ENCODE assay signal across 1 cellular context in genomic region chr12:27843714-27844245, GRCh38.
TF ChIP-seq lines count a peak whose summit lies in the region.

No MANE protein-coding gene starts in this region.

TF ChIP-seq in K562, 482 proteins besides CTCF, POLR2A, EP300 and RAD21 (continued from another document and continues in another):
- TF ChIP-seq, protein P1, sequence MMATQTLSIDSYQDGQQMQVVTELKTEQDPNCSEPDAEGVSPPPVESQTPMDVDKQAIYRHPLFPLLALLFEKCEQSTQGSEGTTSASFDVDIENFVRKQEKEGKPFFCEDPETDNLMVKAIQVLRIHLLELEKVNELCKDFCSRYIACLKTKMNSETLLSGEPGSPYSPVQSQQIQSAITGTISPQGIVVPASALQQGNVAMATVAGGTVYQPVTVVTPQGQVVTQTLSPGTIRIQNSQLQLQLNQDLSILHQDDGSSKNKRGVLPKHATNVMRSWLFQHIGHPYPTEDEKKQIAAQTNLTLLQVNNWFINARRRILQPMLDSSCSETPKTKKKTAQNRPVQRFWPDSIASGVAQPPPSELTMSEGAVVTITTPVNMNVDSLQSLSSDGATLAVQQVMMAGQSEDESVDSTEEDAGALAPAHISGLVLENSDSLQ (IDR thresholded peaks at IDR 0.05): peak; percentile 63
- TF ChIP-seq ZFP36 (IDR thresholded peaks at IDR 0.05; ENCODE audit: low read depth, low read length, partially characterized antibody) (peak; percentile 69), BCL6 (CRISPR knock-in tag; IDR thresholded peaks at IDR 0.05) (no peak), PRPF4 (IDR thresholded peaks at IDR 0.05; ENCODE audit: insufficient read depth, low read depth, low read length, poor library complexity, severe bottlenecking) (no peak), IFI16 (CRISPR knock-in tag; IDR thresholded peaks at IDR 0.05) (no peak), ZC3H11A (IDR thresholded peaks at IDR 0.05; ENCODE audit: low read depth, low read length) (no peak), BCOR (IDR thresholded peaks at IDR 0.05) (peak; percentile 21; the same call in 1 of the 2 replicates), NFE2 (IDR thresholded peaks at IDR 0.05; ENCODE audit: low read depth) (peak; percentile 26), POLR2AphosphoS2 (IDR thresholded peaks at IDR 0.05; ENCODE audit: low read length) (no peak), ZNF239 (CRISPR knock-in tag; IDR thresholded peaks at IDR 0.05) (no peak), GABPA (tag; conservative IDR thresholded peaks at IDR 0.05; ENCODE audit: low read depth) (no peak), HLTF (IDR thresholded peaks at IDR 0.05) (0 out of 2 replicates have a peak, but pooled peaks have one; percentile 11), LEF1 (IDR thresholded peaks at IDR 0.05) (peak; percentile 81), HEY1 (CRISPR knock-in tag; IDR thresholded peaks at IDR 0.05; ENCODE audit: borderline replicate concordance) (no peak), MED1 (CRISPR knock-in tag; IDR thresholded peaks at IDR 0.05; ENCODE audit: borderline replicate concordance) (no peak), ZNF57 (CRISPR knock-in tag; IDR thresholded peaks at IDR 0.05) (no peak), ZFPM2 (CRISPR knock-in tag; IDR thresholded peaks at IDR 0.05) (no peak), KLF1 (tag; IDR thresholded peaks at IDR 0.05) (no peak), SMARCC2 (IDR thresholded peaks at IDR 0.05; ENCODE audit: low read depth) (0 out of 2 replicates have a peak, but pooled peaks have one; percentile 51), CBFA2T2 (conservative IDR thresholded peaks at IDR 0.05) (peak; percentile 42), KLF16 (IDR thresholded peaks at IDR 0.05) (no peak), EP400 (IDR thresholded peaks at IDR 0.05) (peak; percentile 29; the same call in 1 of the 2 replicates), RFX7 (CRISPR knock-in tag; IDR thresholded peaks at IDR 0.05) (no peak), CCNT2 (IDR thresholded peaks at IDR 0.05; ENCODE audit: borderline replicate concordance, extremely low read depth, insufficient read length, low read depth, low read length) (peak; percentile 41), CBFA2T3 (IDR thresholded peaks at IDR 0.05) (peak; percentile 72), HNRNPL (IDR thresholded peaks at IDR 0.05; ENCODE audit: low read depth, low read length) (no peak), ZNF561 (CRISPR knock-in tag; conservative IDR thresholded peaks at IDR 0.05) (no peak), ZNF77 (CRISPR knock-in tag; IDR thresholded peaks at IDR 0.05) (no peak)
- TF ChIP-seq, protein P2, sequence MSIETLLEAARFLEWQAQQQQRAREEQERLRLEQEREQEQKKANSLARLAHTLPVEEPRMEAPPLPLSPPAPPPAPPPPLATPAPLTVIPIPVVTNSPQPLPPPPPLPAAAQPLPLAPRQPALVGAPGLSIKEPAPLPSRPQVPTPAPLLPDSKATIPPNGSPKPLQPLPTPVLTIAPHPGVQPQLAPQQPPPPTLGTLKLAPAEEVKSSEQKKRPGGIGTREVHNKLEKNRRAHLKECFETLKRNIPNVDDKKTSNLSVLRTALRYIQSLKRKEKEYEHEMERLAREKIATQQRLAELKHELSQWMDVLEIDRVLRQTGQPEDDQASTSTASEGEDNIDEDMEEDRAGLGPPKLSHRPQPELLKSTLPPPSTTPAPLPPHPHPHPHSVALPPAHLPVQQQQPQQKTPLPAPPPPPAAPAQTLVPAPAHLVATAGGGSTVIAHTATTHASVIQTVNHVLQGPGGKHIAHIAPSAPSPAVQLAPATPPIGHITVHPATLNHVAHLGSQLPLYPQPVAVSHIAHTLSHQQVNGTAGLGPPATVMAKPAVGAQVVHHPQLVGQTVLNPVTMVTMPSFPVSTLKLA (conservative IDR thresholded peaks at IDR 0.05): peak in 1 of 2 experiments; percentile 51; a peak in 2 of 4 replicates
- TF ChIP-seq, protein P3, sequence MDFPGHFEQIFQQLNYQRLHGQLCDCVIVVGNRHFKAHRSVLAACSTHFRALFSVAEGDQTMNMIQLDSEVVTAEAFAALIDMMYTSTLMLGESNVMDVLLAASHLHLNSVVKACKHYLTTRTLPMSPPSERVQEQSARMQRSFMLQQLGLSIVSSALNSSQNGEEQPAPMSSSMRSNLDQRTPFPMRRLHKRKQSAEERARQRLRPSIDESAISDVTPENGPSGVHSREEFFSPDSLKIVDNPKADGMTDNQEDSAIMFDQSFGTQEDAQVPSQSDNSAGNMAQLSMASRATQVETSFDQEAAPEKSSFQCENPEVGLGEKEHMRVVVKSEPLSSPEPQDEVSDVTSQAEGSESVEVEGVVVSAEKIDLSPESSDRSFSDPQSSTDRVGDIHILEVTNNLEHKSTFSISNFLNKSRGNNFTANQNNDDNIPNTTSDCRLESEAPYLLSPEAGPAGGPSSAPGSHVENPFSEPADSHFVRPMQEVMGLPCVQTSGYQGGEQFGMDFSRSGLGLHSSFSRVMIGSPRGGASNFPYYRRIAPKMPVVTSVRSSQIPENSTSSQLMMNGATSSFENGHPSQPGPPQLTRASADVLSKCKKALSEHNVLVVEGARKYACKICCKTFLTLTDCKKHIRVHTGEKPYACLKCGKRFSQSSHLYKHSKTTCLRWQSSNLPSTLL (IDR thresholded peaks at IDR 0.05): no peak
- TF ChIP-seq, protein P4, sequence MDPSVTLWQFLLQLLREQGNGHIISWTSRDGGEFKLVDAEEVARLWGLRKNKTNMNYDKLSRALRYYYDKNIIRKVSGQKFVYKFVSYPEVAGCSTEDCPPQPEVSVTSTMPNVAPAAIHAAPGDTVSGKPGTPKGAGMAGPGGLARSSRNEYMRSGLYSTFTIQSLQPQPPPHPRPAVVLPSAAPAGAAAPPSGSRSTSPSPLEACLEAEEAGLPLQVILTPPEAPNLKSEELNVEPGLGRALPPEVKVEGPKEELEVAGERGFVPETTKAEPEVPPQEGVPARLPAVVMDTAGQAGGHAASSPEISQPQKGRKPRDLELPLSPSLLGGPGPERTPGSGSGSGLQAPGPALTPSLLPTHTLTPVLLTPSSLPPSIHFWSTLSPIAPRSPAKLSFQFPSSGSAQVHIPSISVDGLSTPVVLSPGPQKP (CRISPR knock-in tag; IDR thresholded peaks at IDR 0.05): no peak
- TF ChIP-seq, protein P5, sequence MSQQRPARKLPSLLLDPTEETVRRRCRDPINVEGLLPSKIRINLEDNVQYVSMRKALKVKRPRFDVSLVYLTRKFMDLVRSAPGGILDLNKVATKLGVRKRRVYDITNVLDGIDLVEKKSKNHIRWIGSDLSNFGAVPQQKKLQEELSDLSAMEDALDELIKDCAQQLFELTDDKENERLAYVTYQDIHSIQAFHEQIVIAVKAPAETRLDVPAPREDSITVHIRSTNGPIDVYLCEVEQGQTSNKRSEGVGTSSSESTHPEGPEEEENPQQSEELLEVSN (IDR thresholded peaks at IDR 0.05; ENCODE audit: borderline replicate concordance in 1 of 2, extremely low read depth in 1 of 2, insufficient read depth in 1 of 2, insufficient read length in 1 of 2, low read depth in 1 of 2, low read length in 1 of 2, poor library complexity in 1 of 2, severe bottlenecking in 1 of 2): peak in 1 of 2 experiments; percentile 47
- TF ChIP-seq, protein P6, sequence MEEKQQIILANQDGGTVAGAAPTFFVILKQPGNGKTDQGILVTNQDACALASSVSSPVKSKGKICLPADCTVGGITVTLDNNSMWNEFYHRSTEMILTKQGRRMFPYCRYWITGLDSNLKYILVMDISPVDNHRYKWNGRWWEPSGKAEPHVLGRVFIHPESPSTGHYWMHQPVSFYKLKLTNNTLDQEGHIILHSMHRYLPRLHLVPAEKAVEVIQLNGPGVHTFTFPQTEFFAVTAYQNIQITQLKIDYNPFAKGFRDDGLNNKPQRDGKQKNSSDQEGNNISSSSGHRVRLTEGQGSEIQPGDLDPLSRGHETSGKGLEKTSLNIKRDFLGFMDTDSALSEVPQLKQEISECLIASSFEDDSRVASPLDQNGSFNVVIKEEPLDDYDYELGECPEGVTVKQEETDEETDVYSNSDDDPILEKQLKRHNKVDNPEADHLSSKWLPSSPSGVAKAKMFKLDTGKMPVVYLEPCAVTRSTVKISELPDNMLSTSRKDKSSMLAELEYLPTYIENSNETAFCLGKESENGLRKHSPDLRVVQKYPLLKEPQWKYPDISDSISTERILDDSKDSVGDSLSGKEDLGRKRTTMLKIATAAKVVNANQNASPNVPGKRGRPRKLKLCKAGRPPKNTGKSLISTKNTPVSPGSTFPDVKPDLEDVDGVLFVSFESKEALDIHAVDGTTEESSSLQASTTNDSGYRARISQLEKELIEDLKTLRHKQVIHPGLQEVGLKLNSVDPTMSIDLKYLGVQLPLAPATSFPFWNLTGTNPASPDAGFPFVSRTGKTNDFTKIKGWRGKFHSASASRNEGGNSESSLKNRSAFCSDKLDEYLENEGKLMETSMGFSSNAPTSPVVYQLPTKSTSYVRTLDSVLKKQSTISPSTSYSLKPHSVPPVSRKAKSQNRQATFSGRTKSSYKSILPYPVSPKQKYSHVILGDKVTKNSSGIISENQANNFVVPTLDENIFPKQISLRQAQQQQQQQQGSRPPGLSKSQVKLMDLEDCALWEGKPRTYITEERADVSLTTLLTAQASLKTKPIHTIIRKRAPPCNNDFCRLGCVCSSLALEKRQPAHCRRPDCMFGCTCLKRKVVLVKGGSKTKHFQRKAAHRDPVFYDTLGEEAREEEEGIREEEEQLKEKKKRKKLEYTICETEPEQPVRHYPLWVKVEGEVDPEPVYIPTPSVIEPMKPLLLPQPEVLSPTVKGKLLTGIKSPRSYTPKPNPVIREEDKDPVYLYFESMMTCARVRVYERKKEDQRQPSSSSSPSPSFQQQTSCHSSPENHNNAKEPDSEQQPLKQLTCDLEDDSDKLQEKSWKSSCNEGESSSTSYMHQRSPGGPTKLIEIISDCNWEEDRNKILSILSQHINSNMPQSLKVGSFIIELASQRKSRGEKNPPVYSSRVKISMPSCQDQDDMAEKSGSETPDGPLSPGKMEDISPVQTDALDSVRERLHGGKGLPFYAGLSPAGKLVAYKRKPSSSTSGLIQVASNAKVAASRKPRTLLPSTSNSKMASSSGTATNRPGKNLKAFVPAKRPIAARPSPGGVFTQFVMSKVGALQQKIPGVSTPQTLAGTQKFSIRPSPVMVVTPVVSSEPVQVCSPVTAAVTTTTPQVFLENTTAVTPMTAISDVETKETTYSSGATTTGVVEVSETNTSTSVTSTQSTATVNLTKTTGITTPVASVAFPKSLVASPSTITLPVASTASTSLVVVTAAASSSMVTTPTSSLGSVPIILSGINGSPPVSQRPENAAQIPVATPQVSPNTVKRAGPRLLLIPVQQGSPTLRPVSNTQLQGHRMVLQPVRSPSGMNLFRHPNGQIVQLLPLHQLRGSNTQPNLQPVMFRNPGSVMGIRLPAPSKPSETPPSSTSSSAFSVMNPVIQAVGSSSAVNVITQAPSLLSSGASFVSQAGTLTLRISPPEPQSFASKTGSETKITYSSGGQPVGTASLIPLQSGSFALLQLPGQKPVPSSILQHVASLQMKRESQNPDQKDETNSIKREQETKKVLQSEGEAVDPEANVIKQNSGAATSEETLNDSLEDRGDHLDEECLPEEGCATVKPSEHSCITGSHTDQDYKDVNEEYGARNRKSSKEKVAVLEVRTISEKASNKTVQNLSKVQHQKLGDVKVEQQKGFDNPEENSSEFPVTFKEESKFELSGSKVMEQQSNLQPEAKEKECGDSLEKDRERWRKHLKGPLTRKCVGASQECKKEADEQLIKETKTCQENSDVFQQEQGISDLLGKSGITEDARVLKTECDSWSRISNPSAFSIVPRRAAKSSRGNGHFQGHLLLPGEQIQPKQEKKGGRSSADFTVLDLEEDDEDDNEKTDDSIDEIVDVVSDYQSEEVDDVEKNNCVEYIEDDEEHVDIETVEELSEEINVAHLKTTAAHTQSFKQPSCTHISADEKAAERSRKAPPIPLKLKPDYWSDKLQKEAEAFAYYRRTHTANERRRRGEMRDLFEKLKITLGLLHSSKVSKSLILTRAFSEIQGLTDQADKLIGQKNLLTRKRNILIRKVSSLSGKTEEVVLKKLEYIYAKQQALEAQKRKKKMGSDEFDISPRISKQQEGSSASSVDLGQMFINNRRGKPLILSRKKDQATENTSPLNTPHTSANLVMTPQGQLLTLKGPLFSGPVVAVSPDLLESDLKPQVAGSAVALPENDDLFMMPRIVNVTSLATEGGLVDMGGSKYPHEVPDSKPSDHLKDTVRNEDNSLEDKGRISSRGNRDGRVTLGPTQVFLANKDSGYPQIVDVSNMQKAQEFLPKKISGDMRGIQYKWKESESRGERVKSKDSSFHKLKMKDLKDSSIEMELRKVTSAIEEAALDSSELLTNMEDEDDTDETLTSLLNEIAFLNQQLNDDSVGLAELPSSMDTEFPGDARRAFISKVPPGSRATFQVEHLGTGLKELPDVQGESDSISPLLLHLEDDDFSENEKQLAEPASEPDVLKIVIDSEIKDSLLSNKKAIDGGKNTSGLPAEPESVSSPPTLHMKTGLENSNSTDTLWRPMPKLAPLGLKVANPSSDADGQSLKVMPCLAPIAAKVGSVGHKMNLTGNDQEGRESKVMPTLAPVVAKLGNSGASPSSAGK (IDR thresholded peaks at IDR 0.05): peak; percentile 74
- TF ChIP-seq, protein P7, sequence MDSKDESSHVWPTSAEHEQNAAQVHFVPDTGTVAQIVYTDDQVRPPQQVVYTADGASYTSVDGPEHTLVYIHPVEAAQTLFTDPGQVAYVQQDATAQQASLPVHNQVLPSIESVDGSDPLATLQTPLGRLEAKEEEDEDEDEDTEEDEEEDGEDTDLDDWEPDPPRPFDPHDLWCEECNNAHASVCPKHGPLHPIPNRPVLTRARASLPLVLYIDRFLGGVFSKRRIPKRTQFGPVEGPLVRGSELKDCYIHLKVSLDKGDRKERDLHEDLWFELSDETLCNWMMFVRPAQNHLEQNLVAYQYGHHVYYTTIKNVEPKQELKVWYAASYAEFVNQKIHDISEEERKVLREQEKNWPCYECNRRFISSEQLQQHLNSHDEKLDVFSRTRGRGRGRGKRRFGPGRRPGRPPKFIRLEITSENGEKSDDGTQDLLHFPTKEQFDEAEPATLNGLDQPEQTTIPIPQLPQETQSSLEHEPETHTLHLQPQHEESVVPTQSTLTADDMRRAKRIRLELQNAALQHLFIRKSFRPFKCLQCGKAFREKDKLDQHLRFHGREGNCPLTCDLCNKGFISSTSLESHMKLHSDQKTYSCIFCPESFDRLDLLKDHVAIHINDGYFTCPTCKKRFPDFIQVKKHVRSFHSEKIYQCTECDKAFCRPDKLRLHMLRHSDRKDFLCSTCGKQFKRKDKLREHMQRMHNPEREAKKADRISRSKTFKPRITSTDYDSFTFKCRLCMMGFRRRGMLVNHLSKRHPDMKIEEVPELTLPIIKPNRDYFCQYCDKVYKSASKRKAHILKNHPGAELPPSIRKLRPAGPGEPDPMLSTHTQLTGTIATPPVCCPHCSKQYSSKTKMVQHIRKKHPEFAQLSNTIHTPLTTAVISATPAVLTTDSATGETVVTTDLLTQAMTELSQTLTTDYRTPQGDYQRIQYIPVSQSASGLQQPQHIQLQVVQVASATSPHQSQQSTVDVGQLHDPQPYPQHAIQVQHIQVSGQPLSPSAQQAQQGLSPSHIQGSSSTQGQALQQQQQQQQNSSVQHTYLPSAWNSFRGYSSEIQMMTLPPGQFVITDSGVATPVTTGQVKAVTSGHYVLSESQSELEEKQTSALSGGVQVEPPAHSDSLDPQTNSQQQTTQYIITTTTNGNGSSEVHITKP (IDR thresholded peaks at IDR 0.05; ENCODE audit: partially characterized antibody): no peak
